Comparison of ENCODE assay signal across 8 cellular contexts in genomic region chr1:65209005-65209885, GRCh38.
A peak's percentile ranks its signal among the peaks of the same experiment; 100 is the strongest.
DNase-seq lines count a peak whose midpoint lies in the region; ATAC-seq, FAIRE-seq and TF ChIP-seq lines count a peak whose summit lies in the region.

No MANE protein-coding gene starts in this region.

- peak; percentile 60 to 62 for TF ChIP-seq RAD21 in A549 (conservative IDR thresholded peaks at IDR 0.05 in 1 of 2, IDR thresholded peaks at IDR 0.05 in 1 of 2)

- H3K4me1 ChIP-seq in A549: no peaks in the 10 kb centered on the region

- DNase-seq in A549 (ENCODE audit: low read depth in 1 of 2, low spot score in 1 of 2): peak; percentile 28 to 62
- peak; percentile 83 for DNase-seq in GM03348 (ENCODE audit: low spot score)
- peak; percentile 50 for DNase-seq in RPMI8226
- peak; percentile 63 to 74 for DNase-seq in erythroblast (lab: John Stamatoyannopoulos, UW)
- DNase-seq in naive B cell: peak; percentile 7
- no peak for DNase-seq in activated effector memory CD4-positive, alpha-beta T cell treated with anti-CD3 and anti-CD28 coated beads, Interleukin-2, amount 50 U/mL, for 16 hours

- no peaks in the 10 kb centered on the region for H3K9me3 Mint-ChIP-seq in naive B cell
- no peaks in the 10 kb centered on the region for H3K9me3 Mint-ChIP-seq in stimulated activated memory B cell treated with anti-CD40 and anti-IgM and Interleukin-4, amounts not matched to agents 10 μg/mL and 1 μg/mL and 100 μg/mL, for 72 hours

- CTCF ChIA-PET in A549 (lab: Yijun Ruan, JAX): interaction anchor here (0.6 to 3.2 kb wide), 30 partner anchors 8 to 498 kb away, joined by 3 to 16 read pairs (median 4); no protein-coding TSS in a partner anchor

- 48% methylated on average over 6 of the region's 6 CpGs for WGBS in A549 (ENCODE audit: missing lambda C conversion rate)

- TF ChIP-seq CTCF in A549 (IDR thresholded peaks at IDR 0.05): peak; percentile 54

- no peak for TF ChIP-seq POLR2A in A549 (IDR thresholded peaks at IDR 0.05; ENCODE audit: low read length)
- TF ChIP-seq POLR2A in erythroblast (IDR thresholded peaks at IDR 0.05; ENCODE audit: low read length): no peak

- no peaks in the 10 kb centered on the region for H3K27me3 Mint-ChIP-seq in naive B cell
- H3K27me3 Mint-ChIP-seq in stimulated activated memory B cell treated with anti-CD40 and anti-IgM and Interleukin-4, amounts not matched to agents 10 μg/mL and 1 μg/mL and 100 μg/mL, for 72 hours: no peaks in the 10 kb centered on the region

- H3K4me1 Mint-ChIP-seq in naive B cell: peaks cover 0 to 7% (median 4%) of the 10 kb centered on the region in 3 donors
- no peaks in the 10 kb centered on the region for H3K4me1 Mint-ChIP-seq in stimulated activated memory B cell treated with anti-CD40 and anti-IgM and Interleukin-4, amounts not matched to agents 10 μg/mL and 1 μg/mL and 100 μg/mL, for 72 hours

- no peak for FAIRE-seq in A549 (lab: Jason Lieb, UNC)

- H3K27ac Mint-ChIP-seq in naive B cell: no peak overlapping the region
- H3K27ac Mint-ChIP-seq in stimulated activated memory B cell treated with anti-CD40 and anti-IgM and Interleukin-4, amounts not matched to agents 10 μg/mL and 1 μg/mL and 100 μg/mL, for 72 hours: no peak overlapping the region

- ATAC-seq in A549 (peak; percentile 82 to 83), HG03457 (IDR thresholded peaks at IDR 0.05; ENCODE audit: unreplicated experiment) (peak; percentile 40), naive B cell (ENCODE audit: low read depth in 2 of 2) (no peak)
- ATAC-seq in stimulated activated memory B cell treated with anti-CD40 and anti-IgM and Interleukin-4, amounts not matched to agents 10 μg/mL and 1 μg/mL and 100 μg/mL, for 72 hours: no peak

- no peak overlapping the region for H3K27ac ChIP-seq in A549

- H3K36me3 Mint-ChIP-seq in naive B cell: no peaks in the 10 kb centered on the region
- no peaks in the 10 kb centered on the region for H3K36me3 Mint-ChIP-seq in stimulated activated memory B cell treated with anti-CD40 and anti-IgM and Interleukin-4, amounts not matched to agents 10 μg/mL and 1 μg/mL and 100 μg/mL, for 72 hours

- no peak overlapping the region for H3K4me2 ChIP-seq in A549

- no peak overlapping the region for H3K4me3 ChIP-seq in A549

- POLR2A ChIA-PET in A549 (lab: Yijun Ruan, JAX): no interaction called here

- H3K4me3 Mint-ChIP-seq in naive B cell: no peak overlapping the region
- H3K4me3 Mint-ChIP-seq in stimulated activated memory B cell treated with anti-CD40 and anti-IgM and Interleukin-4, amounts not matched to agents 10 μg/mL and 1 μg/mL and 100 μg/mL, for 72 hours: no peak overlapping the region

- no peaks in the 10 kb centered on the region for H3K9me3 ChIP-seq in A549

- TF ChIP-seq EP300 in A549 (IDR thresholded peaks at IDR 0.05): no peak

TF ChIP-seq in A549, 52 proteins besides CTCF, POLR2A, EP300 and RAD21:
- TF ChIP-seq SMC3 (IDR thresholded peaks at IDR 0.05): peak; percentile 62
- TF ChIP-seq MAX (IDR thresholded peaks at IDR 0.05): no peak

Comparison
In these comparisons a context has a peak if more than half of its experiments do, and no peak if none do; other contexts are left out.
1. ATAC-seq: peak in A549 (2 of 2) and HG03457 (single experiment); none in naive B cell (0 of 2) and stimulated activated memory B cell treated with anti-CD40 and anti-IgM and Interleukin-4, amounts not matched to agents 10 μg/mL and 1 μg/mL and 100 μg/mL, for 72 hours (single experiment).